In the genomic region with DNA sequence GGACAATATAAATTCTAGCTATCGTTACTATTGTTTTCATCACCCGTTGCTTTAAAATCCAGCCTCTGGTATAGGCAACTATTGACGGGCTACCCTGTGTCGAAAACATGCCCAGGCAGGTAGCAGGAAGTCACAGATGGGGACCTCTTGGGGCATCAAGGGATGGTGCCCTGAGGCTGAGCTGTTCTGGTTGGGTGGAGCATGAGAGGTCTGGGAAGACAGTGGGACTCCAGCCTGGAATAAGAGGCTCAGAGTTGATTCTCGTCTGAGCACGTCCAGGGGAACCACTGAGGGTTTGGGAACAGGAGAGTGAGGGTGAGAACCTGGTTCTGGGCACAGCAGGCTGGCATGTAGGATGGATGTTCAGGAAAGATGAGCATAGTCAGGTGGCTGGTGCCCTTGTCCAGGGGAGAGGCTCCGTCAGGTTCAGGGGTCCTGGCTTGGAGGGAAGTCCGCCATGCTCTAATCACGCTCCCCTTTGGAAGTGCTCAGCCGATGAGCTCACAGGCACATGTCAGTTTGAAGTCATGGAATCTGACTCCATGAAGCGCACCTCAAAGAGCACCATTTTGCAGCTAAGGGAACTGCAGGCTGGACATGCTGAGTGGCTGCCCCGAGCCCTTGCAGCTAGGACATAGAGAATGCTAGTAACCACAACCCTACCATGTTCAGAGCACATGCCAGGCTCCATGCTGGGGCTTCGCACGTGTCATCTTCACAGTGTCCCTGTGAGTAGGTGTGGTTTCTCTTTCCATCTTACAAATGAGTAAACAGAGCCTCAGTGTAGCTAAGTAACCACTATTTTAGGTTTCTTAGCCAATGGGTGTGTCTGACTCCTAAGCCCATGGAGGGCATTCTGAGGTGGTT, we compare ENCODE assay signal across 12 cellular contexts. TPM values are rescaled to one million over a fixed set of nuclear protein-coding genes. Genes with fewer than 3 reads are reported as not detected.
DNase-seq lines count a peak whose midpoint lies in the region; FAIRE-seq and TF ChIP-seq lines count a peak whose summit lies in the region.
"Had no signal": no experiment of that assay in that cellular context is flagged by ENCODE, and none has a peak within 500 bp of the region (broad histone marks: within the 10 kb centered on the region; RNA-seq: fewer than 3 reads in every experiment).

No MANE protein-coding gene starts in this region.

- H3F3A ChIP-seq in GM23248 (ENCODE audit: insufficient read depth): peaks cover 14% of the 10 kb centered on the region

- FAIRE-seq in GM12891 (lab: Jason Lieb, UNC): peak; percentile 57

- H3K27ac ChIP-seq in GM23248: no peak overlapping the region
- peak overlapping the region; percentile 60 for H3K27ac ChIP-seq in RWPE1
- H3K27ac ChIP-seq: dorsolateral prefrontal cortex, hepatocyte had no signal

- no peaks in the 10 kb centered on the region for H3K27me3 ChIP-seq in GM23248 (replicated peaks; ENCODE audit: insufficient read depth)
- H3K27me3 ChIP-seq: dorsolateral prefrontal cortex, hepatocyte had no signal

- no peak overlapping the region for H3K4me2 ChIP-seq in GM23248 (ENCODE audit: unreplicated experiment)
- H3K4me2 ChIP-seq: hepatocyte had no signal

- no peak for TF ChIP-seq POLR2A in GM12891 (IDR thresholded peaks at IDR 0.05; ENCODE audit: low read depth, low read length)

- no peak overlapping the region for H3K9ac ChIP-seq in GM23248

- in situ Hi-C loops in GM23248 (cut with MboI): no loop called here

- no peaks in the 10 kb centered on the region for H4K20me1 ChIP-seq in GM23248 (ENCODE audit: insufficient read depth)

- peaks cover 14% of the 10 kb centered on the region for H3K4me1 ChIP-seq in GM23248 (ENCODE audit: insufficient read depth)

- H3K4me3 ChIP-seq in GM23248 (no peak overlapping the region), fibroblast of the aortic adventitia (ENCODE audit: low read depth, low read length) (no peak overlapping the region)
- H3K4me3 ChIP-seq: dorsolateral prefrontal cortex, hepatocyte had no signal

- CTCF ChIA-PET in RWPE1 (lab: Yijun Ruan, JAX): interaction anchor here (0.8 kb wide), 1 partner anchor 19 kb away, joined by 3 read pairs; no protein-coding TSS in a partner anchor

- POLR2A ChIA-PET in RWPE1 (lab: Yijun Ruan, JAX; ENCODE audit: low non-redundant PET): no interaction called here

- no peaks in the 10 kb centered on the region for H3K9me3 ChIP-seq in GM23248 (ENCODE audit: low read depth)

- H3K79me2 ChIP-seq in GM23248 (ENCODE audit: insufficient read depth): no peaks in the 10 kb centered on the region
- H3K79me2 ChIP-seq: hepatocyte had no signal

- WGBS in GM23248 (ENCODE audit: low coverage in 1 of 2, low lambda C conversion rate in 2 of 2, missing lambda C conversion rate in 2 of 2), 2 experiments: 79 to 84% methylated on average over 14 of the region's 14 CpGs

- no peaks in the 10 kb centered on the region for H3K36me3 ChIP-seq in GM23248 (ENCODE audit: low read depth)

- TF ChIP-seq CTCF in RWPE1 (conservative IDR thresholded peaks at IDR 0.05; ENCODE audit: low read depth) (no peak), fibroblast of the aortic adventitia (IDR thresholded peaks at IDR 0.05; ENCODE audit: insufficient read depth, low read length) (no peak)

- no peaks in the 10 kb centered on the region for H3K9me2 ChIP-seq in GM23248 (ENCODE audit: insufficient read depth)

- H2AFZ ChIP-seq in GM23248: no peak overlapping the region
- H2AFZ ChIP-seq: hepatocyte had no signal

- DNase-seq in GM12891 (ENCODE audit: insufficient read length, low spot score): no peak
- peak; percentile 73 for DNase-seq in GM23248
- no peak for DNase-seq in RWPE1 (ENCODE audit: low spot score)
- DNase-seq in fibroblast of the aortic adventitia (ENCODE audit: low read depth): peak; percentile 19
- no peak for DNase-seq in epidermal melanocyte (ENCODE audit: insufficient read length, low spot score)
- no peak for DNase-seq in medulla oblongata (ENCODE audit: extremely low spot score)
- DNase-seq in NCI-H526 (lab: John Stamatoyannopoulos, UW): no peak
- DNase-seq in HuH-7.5 (ENCODE audit: low spot score): no peak
- DNase-seq: activated gamma-delta T cell, dorsolateral prefrontal cortex, NCI-H1105 had no signal

TF ChIP-seq in GM12891, 5 proteins besides CTCF, POLR2A, EP300 and RAD21:
- TF ChIP-seq POU2F2 (IDR thresholded peaks at IDR 0.05; ENCODE audit: low read depth, low read length) (no peak), TAF1 (IDR thresholded peaks at IDR 0.05; ENCODE audit: low read depth, low read length) (no peak), PAX5 (IDR thresholded peaks at IDR 0.05; ENCODE audit: insufficient read depth, low read length, severe bottlenecking) (no peak), POLR2AphosphoS5 (IDR thresholded peaks at IDR 0.05; ENCODE audit: low read depth, low read length) (no peak), SPI1 (IDR thresholded peaks at IDR 0.05; ENCODE audit: low read depth, low read length) (no peak)

RNA-seq across cellular contexts. Expression of gene PCSK9, which starts 21.0 kb away (rescaled TPM):
- not detected for polyA plus RNA-seq in GM12891 (2012; ENCODE audit: low read depth, missing spikeins)
- 0.11 and 0.25 TPM in 2 replicates for total RNA-seq in GM23248 (2014; rRNA removed; shearing (Covaris generic))
- polyA plus RNA-seq in GM23248 (2016; fragmentation: Nextera tagmentation; extraction: Ambion mirVana): 0.16 TPM in 2 replicates
- 1.1 and 2.5 TPM in 2 replicates for total RNA-seq in fibroblast of the aortic adventitia (ENCODE audit: low replicate concordance)

Comparison
In these comparisons a context has a peak if more than half of its experiments do, and no peak if none do; other contexts are left out.
1. DNase-seq: peak in GM23248 (single experiment) and fibroblast of the aortic adventitia (single experiment); none in GM12891 (single experiment), RWPE1 (single experiment), epidermal melanocyte (single experiment), medulla oblongata (single experiment), NCI-H526 (0 of 2) and HuH-7.5 (single experiment).